In genomic region chr7:303425-303824, GRCh38 we compare ENCODE assay signal across 16 cellular contexts. TPM values are rescaled to one million over a fixed set of nuclear protein-coding genes. Genes with fewer than 3 reads are reported as not detected.
DNase-seq lines count a peak whose midpoint lies in the region; ATAC-seq and TF ChIP-seq lines count a peak whose summit lies in the region.
"Had no signal": no experiment of that assay in that cellular context is flagged by ENCODE, and none has a peak within 500 bp of the region (broad histone marks: within the 10 kb centered on the region; RNA-seq: fewer than 3 reads in every experiment).

No MANE protein-coding gene starts in this region.

- ATAC-seq in lower lobe of right lung (no peak), HG02840 (IDR thresholded peaks at IDR 0.05; ENCODE audit: low FRiP score, unreplicated experiment) (no peak)
- ATAC-seq: A549; CD8-positive, alpha-beta T cell; HepG2 had no signal

- H3K4me3 ChIP-seq in H7 (ENCODE audit: insufficient read depth, low read depth, low read length) (no peak overlapping the region), lower lobe of right lung (no peak overlapping the region)
- H3K4me3 ChIP-seq: A549, HAP-1 had no signal

- no peaks in the 10 kb centered on the region for H3K9me3 ChIP-seq in lower lobe of right lung

- H3K27me3 ChIP-seq in H7 (ENCODE audit: control insufficient read depth, insufficient read depth, low read length) = no peaks in the 10 kb centered on the region
- no peaks in the 10 kb centered on the region for H3K27me3 ChIP-seq in lower lobe of right lung (ENCODE audit: low read depth)

- no peak for TF ChIP-seq CTCF in lower lobe of right lung (IDR thresholded peaks at IDR 0.05)

- intact Hi-C loops in lower lobe of right lung (cut with DNase I) = no loop called here
- intact Hi-C loops in posterior vena cava (cut with DNase I) = no loop called here

- H3K4me1 ChIP-seq in lower lobe of right lung = no peaks in the 10 kb centered on the region
- H3K4me1 ChIP-seq: A549, HAP-1 had no signal

- no peaks in the 10 kb centered on the region for H3K36me3 ChIP-seq in H7 (replicated peaks; ENCODE audit: control insufficient read depth, insufficient read depth, low read length)
- no peaks in the 10 kb centered on the region for H3K36me3 ChIP-seq in lower lobe of right lung
- H3K36me3 ChIP-seq: HAP-1 had no signal

- DNase-seq in D341Med (ENCODE audit: low spot score) (peak; percentile 15), H7 (peak; percentile 51), lower lobe of right lung (peak; percentile 8), posterior vena cava (ENCODE audit: low spot score) (peak; percentile 60), NCI-H524 treated with DMSO at 0.1 percent for 48 hours (lab: John Stamatoyannopoulos, UW) (no peak), ureter (ENCODE audit: low spot score) (no peak), AG08396 (ENCODE audit: low spot score) (no peak)
- DNase-seq: COR-L47, DND-41, GDM1, GOT3 had no signal

- no peak overlapping the region for H3K27ac ChIP-seq in lower lobe of right lung
- H3K27ac ChIP-seq: A549 had no signal

RNA-seq across cellular contexts. Expression of gene FOXL3, which starts 13.5 kb away (rescaled TPM):
- not detected in 2 replicates for total RNA-seq in H7 (2014; rRNA removed; shearing (Covaris generic))
- not detected for total RNA-seq in lower lobe of right lung
- total RNA-seq in posterior vena cava = not detected
- not detected for total RNA-seq in ureter
- total RNA-seq: CD8-positive, alpha-beta T cell; HepG2 had no signal

Comparison
In these comparisons a context has a peak if more than half of its experiments do, and no peak if none do; other contexts are left out.
1. DNase-seq: peak in D341Med (single experiment), H7 (single experiment), lower lobe of right lung (single experiment) and posterior vena cava (single experiment); none in NCI-H524 treated with DMSO at 0.1 percent for 48 hours (single experiment), ureter (single experiment) and AG08396 (single experiment).